17 cellular contexts compared by ENCODE assay signal in the genomic region with DNA sequence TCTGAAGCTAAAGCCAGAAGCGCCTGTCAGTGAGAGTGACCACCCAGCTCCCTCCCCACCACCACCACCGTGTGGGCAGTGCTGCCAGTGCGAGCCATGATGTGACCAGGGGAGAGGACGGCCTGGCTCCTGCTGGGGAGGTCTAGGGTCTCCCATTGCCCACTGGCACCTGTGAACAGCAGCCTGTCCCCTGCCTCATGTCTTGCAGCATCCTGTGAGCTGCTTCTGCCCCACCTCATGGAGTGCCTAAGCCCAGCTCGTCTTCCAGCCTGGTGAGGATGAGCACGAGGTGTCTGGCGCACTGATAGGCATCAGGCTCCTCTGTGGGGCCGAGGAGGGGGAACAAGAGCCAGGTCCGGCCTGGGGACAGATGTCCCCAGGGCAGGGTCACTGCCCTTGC.
"Had no signal": no experiment of that assay in that cellular context is flagged by ENCODE, and none has a peak within 500 bp of the region (broad histone marks: within the 10 kb centered on the region; RNA-seq: fewer than 3 reads in every experiment).

No MANE protein-coding gene starts in this region.

- H3K4me2 ChIP-seq: hepatocyte had no signal

- H3K4me1 ChIP-seq: uterus had no signal

- DNase-seq: activated CD4-positive, alpha-beta T cell treated with anti-CD3 and anti-CD28 coated beads for 1 hour; activated gamma-delta T cell treated with Interleukin-2 at 50 U/mL for 16 hours; activated T-cell treated with anti-CD3 and anti-CD28 coated beads for 4 hours; aorta; effector CD8-positive, alpha-beta T cell; erythroblast; foreskin melanocyte; immature natural killer cell; kidney glomerular epithelial cell; stimulated activated CD4-positive, alpha-beta T cell treated with anti-CD3 and anti-CD28 coated beads, Interleukin-1b, Interleukin-23, amount 100 ng/mL, for 48 hours; stimulated activated naive CD8-positive, alpha-beta T cell treated with anti-CD3 and anti-CD28 coated beads, Interleukin-15, amount 100 ng/mL, for 72 hours; uterus had no signal

- H3K27ac ChIP-seq: hepatocyte, left lung, tibial artery, uterus, VCaP had no signal

- ATAC-seq: stimulated activated naive CD8-positive, alpha-beta T cell treated with anti-CD3 and anti-CD28 coated beads, Interleukin-15, amount 100 ng/mL, for 72 hours; T-cell had no signal

- H3K79me2 ChIP-seq: hepatocyte had no signal

- H2AFZ ChIP-seq: hepatocyte had no signal

- H3K9me3 ChIP-seq: uterus had no signal

- H3K27me3 ChIP-seq: hepatocyte, uterus had no signal

- H3K4me3 ChIP-seq: hepatocyte, left lung, tibial artery, uterus had no signal

- H3K36me3 ChIP-seq: left lung, tibial artery, uterus had no signal
